Comparison of ENCODE assay signal across 13 cellular contexts in genomic region chr2:152564754-152565551, GRCh38.
DNase-seq lines count a peak whose midpoint lies in the region; ATAC-seq and TF ChIP-seq lines count a peak whose summit lies in the region.
"Had no signal": no experiment of that assay in that cellular context is flagged by ENCODE, and none has a peak within 500 bp of the region (broad histone marks: within the 10 kb centered on the region; RNA-seq: fewer than 3 reads in every experiment).

No MANE protein-coding gene starts in this region.

- TF ChIP-seq CTCF in MM.1S (IDR thresholded peaks at IDR 0.05; ENCODE audit: low read length): no peak
- TF ChIP-seq CTCF in WERI-Rb-1 (IDR thresholded peaks at IDR 0.05; ENCODE audit: low read depth, low read length): no peak
- TF ChIP-seq CTCF in breast epithelium (IDR thresholded peaks at IDR 0.05): no peak
- TF ChIP-seq CTCF in sigmoid colon (IDR thresholded peaks at IDR 0.05): no peak

- DNase-seq in MM.1S: peak; percentile 87
- no peak for DNase-seq in WERI-Rb-1
- no peak for DNase-seq in breast epithelium (ENCODE audit: low spot score in 2 of 2)
- no peak for DNase-seq in sigmoid colon
- no peak for DNase-seq in COR-L47 (lab: John Stamatoyannopoulos, UW)
- DNase-seq: Caco-2; NCI-H526; stimulated activated naive CD4-positive, alpha-beta T cell; T-helper 1 cell had no signal

- peak; percentile 88 for ATAC-seq in GM18502 (IDR thresholded peaks at IDR 0.05; ENCODE audit: poor library complexity, unreplicated experiment)
- ATAC-seq in GM19455 (IDR thresholded peaks at IDR 0.05; ENCODE audit: unreplicated experiment): peak; percentile 93
- ATAC-seq in HG02938 (IDR thresholded peaks at IDR 0.05; ENCODE audit: unreplicated experiment): peak; percentile 90

- H3K27ac ChIP-seq in MM.1S (ENCODE audit: low read length) (peak overlapping the region; percentile 93), WERI-Rb-1 (no peak overlapping the region), breast epithelium (no peak overlapping the region), sigmoid colon (no peak overlapping the region)
- H3K27ac ChIP-seq: skin epidermis had no signal

- intact Hi-C loops in breast epithelium (cut with DNase I; ENCODE audit: low total_unique reads): no loop called here
- intact Hi-C loops in sigmoid colon (cut with DNase I): no loop called here

- H4K20me1 ChIP-seq in MM.1S (ENCODE audit: insufficient read depth, low read length): no peaks in the 10 kb centered on the region

- H3K9me2 ChIP-seq in MM.1S (replicated peaks; ENCODE audit: insufficient read depth, low read length): no peaks in the 10 kb centered on the region

- peaks cover 32% of the 10 kb centered on the region for H3F3A ChIP-seq in MM.1S (ENCODE audit: insufficient read depth, low read length)

- peak overlapping the region; percentile 66 for H3K4me2 ChIP-seq in MM.1S (ENCODE audit: low read depth, low read length)

- TF ChIP-seq POLR2A in breast epithelium (IDR thresholded peaks at IDR 0.05) (no peak), sigmoid colon (IDR thresholded peaks at IDR 0.05) (no peak)

- H2AFZ ChIP-seq in MM.1S (ENCODE audit: low read length): no peak overlapping the region

- H3K4me1 ChIP-seq in MM.1S (ENCODE audit: low read length) (peaks cover 45% of the 10 kb centered on the region), breast epithelium (no peaks in the 10 kb centered on the region), sigmoid colon (no peaks in the 10 kb centered on the region)
- H3K4me1 ChIP-seq: Caco-2 had no signal

- H3K4me3 ChIP-seq in MM.1S (ENCODE audit: low read length): peak overlapping the region; percentile 1; the same call in 1 of the 2 replicates
- H3K4me3 ChIP-seq in WERI-Rb-1 (ENCODE audit: low read depth, low read length): no peak overlapping the region
- no peak overlapping the region for H3K4me3 ChIP-seq in breast epithelium
- no peak overlapping the region for H3K4me3 ChIP-seq in sigmoid colon
- H3K4me3 ChIP-seq: skin epidermis had no signal

- 83 to 88% methylated on average over 4 of the region's 4 CpGs for WGBS in sigmoid colon, 2 donors

- H3K79me2 ChIP-seq in MM.1S (ENCODE audit: low read length): no peaks in the 10 kb centered on the region

- peak overlapping the region; percentile 51 for H3K9ac ChIP-seq in MM.1S (ENCODE audit: low read length)

- H3K27me3 ChIP-seq in MM.1S (replicated peaks; ENCODE audit: insufficient read depth, low read length) (no peaks in the 10 kb centered on the region), WERI-Rb-1 (ENCODE audit: insufficient read depth, low read depth, severe bottlenecking) (no peaks in the 10 kb centered on the region), breast epithelium (no peaks in the 10 kb centered on the region), sigmoid colon (no peaks in the 10 kb centered on the region)

- H3K36me3 ChIP-seq in MM.1S (replicated peaks; ENCODE audit: insufficient read depth, low read length) (no peaks in the 10 kb centered on the region), WERI-Rb-1 (peaks cover 14% of the 10 kb centered on the region), breast epithelium (no peaks in the 10 kb centered on the region), sigmoid colon (peaks cover 0 to 13% (median 0%) of the 10 kb centered on the region in 4 donors)

- TF ChIP-seq EP300 in sigmoid colon (IDR thresholded peaks at IDR 0.05): no peak

- H3K9me3 ChIP-seq in MM.1S (replicated peaks; ENCODE audit: insufficient read depth, low read length) (no peaks in the 10 kb centered on the region), WERI-Rb-1 (ENCODE audit: severe bottlenecking) (no peaks in the 10 kb centered on the region), breast epithelium (no peaks in the 10 kb centered on the region), sigmoid colon (no peaks in the 10 kb centered on the region)
- H3K9me3 ChIP-seq: Caco-2 had no signal
